1 cellular context compared by ENCODE assay signal in the genomic region with DNA sequence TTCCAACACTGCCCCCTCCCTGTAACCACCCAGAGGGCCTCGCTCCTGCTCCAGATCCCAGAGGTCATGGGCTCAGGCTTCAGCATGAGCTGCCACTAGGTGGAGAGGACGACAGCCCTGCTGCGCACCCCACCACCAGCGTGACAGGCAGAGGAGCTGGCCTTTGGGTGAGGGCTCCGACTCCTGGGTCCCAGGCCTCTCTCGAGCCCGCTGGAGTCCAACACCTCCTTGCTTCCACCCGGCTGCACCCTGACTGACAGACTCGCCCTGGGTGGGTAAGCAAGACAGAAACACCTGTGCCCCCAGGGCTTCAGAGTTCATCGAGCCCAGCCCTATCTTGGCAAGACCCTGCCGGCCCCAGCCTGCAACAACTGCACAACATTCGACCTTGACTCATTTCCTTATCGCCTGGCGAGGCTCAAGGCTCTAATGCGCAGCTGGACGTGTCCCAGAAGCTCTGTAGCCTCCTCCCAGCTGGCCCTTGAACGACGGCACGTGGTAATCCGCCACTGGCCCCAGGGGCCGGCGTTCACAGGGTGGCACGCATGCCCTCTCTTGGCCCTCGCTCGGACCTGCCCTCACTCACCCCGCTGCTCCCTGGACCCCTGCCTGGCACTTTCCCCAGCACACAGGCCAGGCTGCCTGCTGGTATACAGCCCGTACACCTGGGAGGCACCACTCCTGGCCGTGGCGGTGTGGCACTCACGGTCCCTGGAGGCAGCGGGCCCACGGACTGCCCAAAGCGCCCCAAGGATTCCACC.
TF ChIP-seq lines count a peak whose summit lies in the region.

No MANE protein-coding gene starts in this region.

TF ChIP-seq in HepG2, 621 proteins besides CTCF, POLR2A, EP300 and RAD21 (continued from another document and continues in another):
- TF ChIP-seq, protein P1, sequence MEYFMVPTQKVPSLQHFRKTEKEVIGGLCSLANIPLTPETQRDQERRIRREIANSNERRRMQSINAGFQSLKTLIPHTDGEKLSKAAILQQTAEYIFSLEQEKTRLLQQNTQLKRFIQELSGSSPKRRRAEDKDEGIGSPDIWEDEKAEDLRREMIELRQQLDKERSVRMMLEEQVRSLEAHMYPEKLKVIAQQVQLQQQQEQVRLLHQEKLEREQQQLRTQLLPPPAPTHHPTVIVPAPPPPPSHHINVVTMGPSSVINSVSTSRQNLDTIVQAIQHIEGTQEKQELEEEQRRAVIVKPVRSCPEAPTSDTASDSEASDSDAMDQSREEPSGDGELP (IDR thresholded peaks at IDR 0.05; ENCODE audit: borderline replicate concordance, low read depth) = no peak
- TF ChIP-seq, protein P2, sequence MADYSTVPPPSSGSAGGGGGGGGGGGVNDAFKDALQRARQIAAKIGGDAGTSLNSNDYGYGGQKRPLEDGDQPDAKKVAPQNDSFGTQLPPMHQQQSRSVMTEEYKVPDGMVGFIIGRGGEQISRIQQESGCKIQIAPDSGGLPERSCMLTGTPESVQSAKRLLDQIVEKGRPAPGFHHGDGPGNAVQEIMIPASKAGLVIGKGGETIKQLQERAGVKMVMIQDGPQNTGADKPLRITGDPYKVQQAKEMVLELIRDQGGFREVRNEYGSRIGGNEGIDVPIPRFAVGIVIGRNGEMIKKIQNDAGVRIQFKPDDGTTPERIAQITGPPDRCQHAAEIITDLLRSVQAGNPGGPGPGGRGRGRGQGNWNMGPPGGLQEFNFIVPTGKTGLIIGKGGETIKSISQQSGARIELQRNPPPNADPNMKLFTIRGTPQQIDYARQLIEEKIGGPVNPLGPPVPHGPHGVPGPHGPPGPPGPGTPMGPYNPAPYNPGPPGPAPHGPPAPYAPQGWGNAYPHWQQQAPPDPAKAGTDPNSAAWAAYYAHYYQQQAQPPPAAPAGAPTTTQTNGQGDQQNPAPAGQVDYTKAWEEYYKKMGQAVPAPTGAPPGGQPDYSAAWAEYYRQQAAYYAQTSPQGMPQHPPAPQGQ (CRISPR knock-in tag; IDR thresholded peaks at IDR 0.05; ENCODE audit: borderline replicate concordance) = no peak
- TF ChIP-seq KLF15 (CRISPR knock-in tag; IDR thresholded peaks at IDR 0.05; ENCODE audit: borderline replicate concordance) (no peak), ARHGAP35 (CRISPR knock-in tag; IDR thresholded peaks at IDR 0.05; ENCODE audit: borderline replicate concordance) (no peak), ZNF343 (CRISPR knock-in tag; IDR thresholded peaks at IDR 0.05) (no peak), ZFP36L1 (CRISPR knock-in tag; IDR thresholded peaks at IDR 0.05) (no peak), PHF20 (CRISPR knock-in tag; IDR thresholded peaks at IDR 0.05) (no peak), ZBTB3 (CRISPR knock-in tag; IDR thresholded peaks at IDR 0.05; ENCODE audit: borderline replicate concordance, low read depth) (no peak), MEF2D (CRISPR knock-in tag; IDR thresholded peaks at IDR 0.05) (no peak), CREB1 (IDR thresholded peaks at IDR 0.05) (no peak), CREB1 (CRISPR knock-in tag; IDR thresholded peaks at IDR 0.05) (no peak), DPF2 (CRISPR knock-in tag; IDR thresholded peaks at IDR 0.05; ENCODE audit: borderline replicate concordance, low read depth) (no peak), ZFY (CRISPR knock-in tag; IDR thresholded peaks at IDR 0.05) (peak; percentile 51; the same call in 1 of the 2 replicates), ZNF264 (CRISPR knock-in tag; IDR thresholded peaks at IDR 0.05) (0 out of 2 replicates have a peak, but pooled peaks have one; percentile 32), ZNF747 (CRISPR knock-in tag; IDR thresholded peaks at IDR 0.05; ENCODE audit: borderline replicate concordance) (no peak), NCOA2 (CRISPR knock-in tag; IDR thresholded peaks at IDR 0.05) (no peak), FOXJ3 (CRISPR knock-in tag; IDR thresholded peaks at IDR 0.05; ENCODE audit: borderline replicate concordance) (no peak), SP2 (CRISPR knock-in tag; IDR thresholded peaks at IDR 0.05) (no peak), ZNF543 (CRISPR knock-in tag; IDR thresholded peaks at IDR 0.05) (no peak), TAF1 (CRISPR knock-in tag; IDR thresholded peaks at IDR 0.05) (no peak), ARNTL (CRISPR knock-in tag; IDR thresholded peaks at IDR 0.05) (no peak), ONECUT2 (CRISPR knock-in tag; IDR thresholded peaks at IDR 0.05) (no peak), ZNF451 (CRISPR knock-in tag; IDR thresholded peaks at IDR 0.05) (no peak), REL (CRISPR knock-in tag; conservative IDR thresholded peaks at IDR 0.05) (no peak), IKZF1 (IDR thresholded peaks at IDR 0.05) (no peak), ZNF30 (CRISPR knock-in tag; IDR thresholded peaks at IDR 0.05) (no peak), ETV6 (CRISPR knock-in tag; conservative IDR thresholded peaks at IDR 0.05) (no peak), MAF1 (CRISPR knock-in tag; IDR thresholded peaks at IDR 0.05; ENCODE audit: borderline replicate concordance) (no peak), FOXA1 (IDR thresholded peaks at IDR 0.05) (no peak), FOXA1 (CRISPR knock-in tag; IDR thresholded peaks at IDR 0.05) (no peak), ZNF7 (CRISPR knock-in tag; IDR thresholded peaks at IDR 0.05) (no peak), KAT2B (IDR thresholded peaks at IDR 0.05; ENCODE audit: borderline replicate concordance, low read depth, low read length) (no peak), ZNF282 (IDR thresholded peaks at IDR 0.05; ENCODE audit: partially characterized antibody) (no peak), SSRP1 (CRISPR knock-in tag; IDR thresholded peaks at IDR 0.05) (no peak), XRCC5 (optimal IDR thresholded peaks at IDR 0.05; ENCODE audit: low read length) (peak; percentile 88), ZNF83 (CRISPR knock-in tag; IDR thresholded peaks at IDR 0.05; ENCODE audit: borderline replicate concordance) (no peak), ZNF552 (CRISPR knock-in tag; IDR thresholded peaks at IDR 0.05; ENCODE audit: borderline replicate concordance) (no peak), GFI1 (CRISPR knock-in tag; IDR thresholded peaks at IDR 0.05; ENCODE audit: borderline replicate concordance) (no peak), U2AF2 (IDR thresholded peaks at IDR 0.05; ENCODE audit: low read depth, low read length) (no peak), RXRA (CRISPR knock-in tag; IDR thresholded peaks at IDR 0.05) (0 out of 2 replicates have a peak, but pooled peaks have one; percentile 55), SIX1 (CRISPR knock-in tag; IDR thresholded peaks at IDR 0.05; ENCODE audit: borderline replicate concordance) (no peak), ZNF350 (CRISPR knock-in tag; IDR thresholded peaks at IDR 0.05; ENCODE audit: borderline replicate concordance, low read depth) (no peak), KLF6 (CRISPR knock-in tag; IDR thresholded peaks at IDR 0.05) (no peak)
- TF ChIP-seq, protein P3, sequence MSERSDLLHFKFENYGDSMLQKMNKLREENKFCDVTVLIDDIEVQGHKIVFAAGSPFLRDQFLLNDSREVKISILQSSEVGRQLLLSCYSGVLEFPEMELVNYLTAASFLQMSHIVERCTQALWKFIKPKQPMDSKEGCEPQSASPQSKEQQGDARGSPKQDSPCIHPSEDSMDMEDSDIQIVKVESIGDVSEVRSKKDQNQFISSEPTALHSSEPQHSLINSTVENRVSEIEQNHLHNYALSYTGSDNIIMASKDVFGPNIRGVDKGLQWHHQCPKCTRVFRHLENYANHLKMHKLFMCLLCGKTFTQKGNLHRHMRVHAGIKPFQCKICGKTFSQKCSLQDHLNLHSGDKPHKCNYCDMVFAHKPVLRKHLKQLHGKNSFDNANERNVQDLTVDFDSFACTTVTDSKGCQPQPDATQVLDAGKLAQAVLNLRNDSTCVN (CRISPR knock-in tag; IDR thresholded peaks at IDR 0.05; ENCODE audit: borderline replicate concordance) = peak; percentile 37; the same call in 1 of the 2 replicates
- TF ChIP-seq, protein P4, sequence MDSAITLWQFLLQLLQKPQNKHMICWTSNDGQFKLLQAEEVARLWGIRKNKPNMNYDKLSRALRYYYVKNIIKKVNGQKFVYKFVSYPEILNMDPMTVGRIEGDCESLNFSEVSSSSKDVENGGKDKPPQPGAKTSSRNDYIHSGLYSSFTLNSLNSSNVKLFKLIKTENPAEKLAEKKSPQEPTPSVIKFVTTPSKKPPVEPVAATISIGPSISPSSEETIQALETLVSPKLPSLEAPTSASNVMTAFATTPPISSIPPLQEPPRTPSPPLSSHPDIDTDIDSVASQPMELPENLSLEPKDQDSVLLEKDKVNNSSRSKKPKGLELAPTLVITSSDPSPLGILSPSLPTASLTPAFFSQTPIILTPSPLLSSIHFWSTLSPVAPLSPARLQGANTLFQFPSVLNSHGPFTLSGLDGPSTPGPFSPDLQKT (CRISPR knock-in tag; IDR thresholded peaks at IDR 0.05; ENCODE audit: borderline replicate concordance) = no peak
- TF ChIP-seq, protein P5, sequence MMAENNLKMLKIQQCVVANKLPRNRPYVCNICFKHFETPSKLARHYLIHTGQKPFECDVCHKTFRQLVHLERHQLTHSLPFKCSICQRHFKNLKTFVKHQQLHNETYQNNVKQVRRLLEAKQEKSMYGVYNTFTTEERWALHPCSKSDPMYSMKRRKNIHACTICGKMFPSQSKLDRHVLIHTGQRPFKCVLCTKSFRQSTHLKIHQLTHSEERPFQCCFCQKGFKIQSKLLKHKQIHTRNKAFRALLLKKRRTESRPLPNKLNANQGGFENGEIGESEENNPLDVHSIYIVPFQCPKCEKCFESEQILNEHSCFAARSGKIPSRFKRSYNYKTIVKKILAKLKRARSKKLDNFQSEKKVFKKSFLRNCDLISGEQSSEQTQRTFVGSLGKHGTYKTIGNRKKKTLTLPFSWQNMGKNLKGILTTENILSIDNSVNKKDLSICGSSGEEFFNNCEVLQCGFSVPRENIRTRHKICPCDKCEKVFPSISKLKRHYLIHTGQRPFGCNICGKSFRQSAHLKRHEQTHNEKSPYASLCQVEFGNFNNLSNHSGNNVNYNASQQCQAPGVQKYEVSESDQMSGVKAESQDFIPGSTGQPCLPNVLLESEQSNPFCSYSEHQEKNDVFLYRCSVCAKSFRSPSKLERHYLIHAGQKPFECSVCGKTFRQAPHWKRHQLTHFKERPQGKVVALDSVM (CRISPR knock-in tag; IDR thresholded peaks at IDR 0.05) = no peak
- TF ChIP-seq, protein P6, sequence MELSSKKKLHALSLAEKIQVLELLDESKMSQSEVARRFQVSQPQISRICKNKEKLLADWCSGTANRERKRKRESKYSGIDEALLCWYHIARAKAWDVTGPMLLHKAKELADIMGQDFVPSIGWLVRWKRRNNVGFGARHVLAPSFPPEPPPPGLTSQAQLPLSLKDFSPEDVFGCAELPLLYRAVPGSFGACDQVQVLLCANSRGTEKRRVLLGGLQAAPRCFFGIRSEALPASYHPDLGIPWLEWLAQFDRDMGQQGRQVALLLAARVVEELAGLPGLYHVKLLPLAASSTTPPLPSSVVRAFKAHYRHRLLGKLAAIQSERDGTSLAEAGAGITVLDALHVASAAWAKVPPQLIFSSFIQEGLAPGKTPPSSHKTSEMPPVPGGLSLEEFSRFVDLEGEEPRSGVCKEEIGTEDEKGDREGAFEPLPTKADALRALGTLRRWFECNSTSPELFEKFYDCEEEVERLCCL (CRISPR knock-in tag; IDR thresholded peaks at IDR 0.05; ENCODE audit: borderline replicate concordance) = no peak
- TF ChIP-seq, protein P7, sequence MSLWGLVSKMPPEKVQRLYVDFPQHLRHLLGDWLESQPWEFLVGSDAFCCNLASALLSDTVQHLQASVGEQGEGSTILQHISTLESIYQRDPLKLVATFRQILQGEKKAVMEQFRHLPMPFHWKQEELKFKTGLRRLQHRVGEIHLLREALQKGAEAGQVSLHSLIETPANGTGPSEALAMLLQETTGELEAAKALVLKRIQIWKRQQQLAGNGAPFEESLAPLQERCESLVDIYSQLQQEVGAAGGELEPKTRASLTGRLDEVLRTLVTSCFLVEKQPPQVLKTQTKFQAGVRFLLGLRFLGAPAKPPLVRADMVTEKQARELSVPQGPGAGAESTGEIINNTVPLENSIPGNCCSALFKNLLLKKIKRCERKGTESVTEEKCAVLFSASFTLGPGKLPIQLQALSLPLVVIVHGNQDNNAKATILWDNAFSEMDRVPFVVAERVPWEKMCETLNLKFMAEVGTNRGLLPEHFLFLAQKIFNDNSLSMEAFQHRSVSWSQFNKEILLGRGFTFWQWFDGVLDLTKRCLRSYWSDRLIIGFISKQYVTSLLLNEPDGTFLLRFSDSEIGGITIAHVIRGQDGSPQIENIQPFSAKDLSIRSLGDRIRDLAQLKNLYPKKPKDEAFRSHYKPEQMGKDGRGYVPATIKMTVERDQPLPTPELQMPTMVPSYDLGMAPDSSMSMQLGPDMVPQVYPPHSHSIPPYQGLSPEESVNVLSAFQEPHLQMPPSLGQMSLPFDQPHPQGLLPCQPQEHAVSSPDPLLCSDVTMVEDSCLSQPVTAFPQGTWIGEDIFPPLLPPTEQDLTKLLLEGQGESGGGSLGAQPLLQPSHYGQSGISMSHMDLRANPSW (CRISPR knock-in tag; IDR thresholded peaks at IDR 0.05; ENCODE audit: borderline replicate concordance) = no peak
- TF ChIP-seq, protein P8, sequence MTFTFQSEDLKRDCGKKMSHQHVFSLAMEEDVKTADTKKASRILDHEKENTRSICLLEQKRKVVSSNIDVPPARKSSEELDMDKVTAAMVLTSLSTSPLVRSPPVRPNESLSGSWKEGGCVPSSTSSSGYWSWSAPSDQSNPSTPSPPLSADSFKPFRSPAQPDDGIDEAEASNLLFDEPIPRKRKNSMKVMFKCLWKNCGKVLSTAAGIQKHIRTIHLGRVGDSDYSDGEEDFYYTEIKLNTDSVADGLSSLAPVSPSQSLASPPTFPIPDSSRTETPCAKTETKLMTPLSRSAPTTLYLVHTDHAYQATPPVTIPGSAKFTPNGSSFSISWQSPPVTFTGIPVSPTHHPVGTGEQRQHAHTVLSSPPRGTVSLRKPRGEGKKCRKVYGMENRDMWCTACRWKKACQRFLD (CRISPR knock-in tag; IDR thresholded peaks at IDR 0.05; ENCODE audit: borderline replicate concordance) = no peak
- TF ChIP-seq, protein P9, sequence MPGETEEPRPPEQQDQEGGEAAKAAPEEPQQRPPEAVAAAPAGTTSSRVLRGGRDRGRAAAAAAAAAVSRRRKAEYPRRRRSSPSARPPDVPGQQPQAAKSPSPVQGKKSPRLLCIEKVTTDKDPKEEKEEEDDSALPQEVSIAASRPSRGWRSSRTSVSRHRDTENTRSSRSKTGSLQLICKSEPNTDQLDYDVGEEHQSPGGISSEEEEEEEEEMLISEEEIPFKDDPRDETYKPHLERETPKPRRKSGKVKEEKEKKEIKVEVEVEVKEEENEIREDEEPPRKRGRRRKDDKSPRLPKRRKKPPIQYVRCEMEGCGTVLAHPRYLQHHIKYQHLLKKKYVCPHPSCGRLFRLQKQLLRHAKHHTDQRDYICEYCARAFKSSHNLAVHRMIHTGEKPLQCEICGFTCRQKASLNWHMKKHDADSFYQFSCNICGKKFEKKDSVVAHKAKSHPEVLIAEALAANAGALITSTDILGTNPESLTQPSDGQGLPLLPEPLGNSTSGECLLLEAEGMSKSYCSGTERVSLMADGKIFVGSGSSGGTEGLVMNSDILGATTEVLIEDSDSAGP (CRISPR knock-in tag; IDR thresholded peaks at IDR 0.05; ENCODE audit: borderline replicate concordance) = peak; percentile 42; the same call in 1 of the 2 replicates
- TF ChIP-seq, protein P10, sequence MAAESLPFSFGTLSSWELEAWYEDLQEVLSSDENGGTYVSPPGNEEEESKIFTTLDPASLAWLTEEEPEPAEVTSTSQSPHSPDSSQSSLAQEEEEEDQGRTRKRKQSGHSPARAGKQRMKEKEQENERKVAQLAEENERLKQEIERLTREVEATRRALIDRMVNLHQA (CRISPR knock-in tag; IDR thresholded peaks at IDR 0.05) = no peak
